Comparison of ENCODE assay signal across 7 cellular contexts in the genomic region with DNA sequence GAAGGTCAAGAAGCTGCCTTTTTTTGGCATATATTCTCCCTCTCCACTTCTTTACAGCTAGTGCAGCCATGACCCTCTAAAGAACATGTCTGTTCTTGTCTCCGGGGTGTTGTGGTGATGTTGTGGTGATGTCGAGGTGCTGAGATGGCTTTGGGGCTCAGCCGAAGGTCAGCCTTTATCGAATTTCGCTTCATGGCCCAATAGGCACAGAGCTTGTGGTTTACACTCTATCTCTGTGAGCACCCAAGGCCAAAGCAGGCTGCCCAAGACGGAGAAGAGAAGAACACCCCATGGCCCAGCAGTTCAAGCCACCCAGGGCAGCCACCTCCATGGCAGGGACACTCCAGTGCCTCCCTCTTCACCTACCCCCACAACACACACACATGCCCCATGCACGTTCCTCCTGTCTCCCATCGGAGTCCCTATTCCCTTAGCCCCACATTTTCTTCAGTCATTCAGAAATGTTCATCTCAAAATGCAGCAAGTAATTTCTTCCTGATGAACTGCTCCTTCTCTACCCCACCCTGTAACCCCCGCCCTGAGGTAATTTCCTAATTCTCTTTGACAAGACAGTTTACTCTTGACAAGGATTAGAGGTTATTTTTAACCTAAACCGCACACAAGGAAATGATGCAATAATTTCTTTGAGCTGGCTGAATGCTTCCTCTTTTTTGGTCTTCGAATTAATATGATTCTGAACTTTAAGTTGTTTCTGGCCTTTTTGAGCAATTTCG. TPM values are rescaled to one million over a fixed set of nuclear protein-coding genes. Genes with fewer than 3 reads are reported as not detected.
DNase-seq lines count a peak whose midpoint lies in the region; ATAC-seq lines count a peak whose summit lies in the region.

No MANE protein-coding gene starts in this region.

- ATAC-seq in GM18502 (IDR thresholded peaks at IDR 0.05; ENCODE audit: poor library complexity, unreplicated experiment) (peak; percentile 78), GM21528 (IDR thresholded peaks at IDR 0.05; ENCODE audit: low FRiP score, unreplicated experiment) (peak; percentile 83)
- ATAC-seq in stimulated activated effector memory CD8-positive, alpha-beta T cell treated with anti-CD3 and anti-CD28 coated beads, Interleukin-12 subunit alpha, Interleukin-12 subunit beta, amount 100 ng/mL, for 72 hours, result peak; percentile 57

- H3K27me3 Mint-ChIP-seq in activated naive CD8-positive, alpha-beta T cell treated with anti-CD3 and anti-CD28 coated beads for 36 hours, result peaks cover 55% of the 10 kb centered on the region

- peaks cover 22% of the 10 kb centered on the region for H3K4me1 Mint-ChIP-seq in activated naive CD8-positive, alpha-beta T cell treated with anti-CD3 and anti-CD28 coated beads for 36 hours
- peaks cover 28% of the 10 kb centered on the region for H3K4me1 Mint-ChIP-seq in stimulated activated effector memory CD8-positive, alpha-beta T cell treated with anti-CD3 and anti-CD28 coated beads, Interleukin-12 subunit alpha, Interleukin-12 subunit beta, amount 100 ng/mL, for 72 hours

- DNase-seq in HT-29 (ENCODE audit: low spot score) (peak; percentile 26), NCI-H1105 (lab: John Stamatoyannopoulos, UW) (no peak)
- DNase-seq in activated naive CD8-positive, alpha-beta T cell treated with anti-CD3 and anti-CD28 coated beads for 36 hours, result no peak
- peak in 1 of 2 donors; percentile 52 for DNase-seq in stimulated activated effector memory CD8-positive, alpha-beta T cell treated with anti-CD3 and anti-CD28 coated beads, Interleukin-12 subunit alpha, Interleukin-12 subunit beta, amount 100 ng/mL, for 72 hours (ENCODE audit: low spot score in 2 of 2)
- DNase-seq in stimulated activated CD4-positive, alpha-beta T cell treated with anti-CD3 and anti-CD28 coated beads, Interleukin-4, amount 100 ng/mL, for 4 hours, result no peak

- no peaks in the 10 kb centered on the region for H3K36me3 Mint-ChIP-seq in activated naive CD8-positive, alpha-beta T cell treated with anti-CD3 and anti-CD28 coated beads for 36 hours
- no peaks in the 10 kb centered on the region for H3K36me3 Mint-ChIP-seq in stimulated activated effector memory CD8-positive, alpha-beta T cell treated with anti-CD3 and anti-CD28 coated beads, Interleukin-12 subunit alpha, Interleukin-12 subunit beta, amount 100 ng/mL, for 72 hours

- peaks cover 2% of the 10 kb centered on the region for H3K9me3 Mint-ChIP-seq in activated naive CD8-positive, alpha-beta T cell treated with anti-CD3 and anti-CD28 coated beads for 36 hours
- no peaks in the 10 kb centered on the region for H3K9me3 Mint-ChIP-seq in stimulated activated effector memory CD8-positive, alpha-beta T cell treated with anti-CD3 and anti-CD28 coated beads, Interleukin-12 subunit alpha, Interleukin-12 subunit beta, amount 100 ng/mL, for 72 hours

- H3K4me3 Mint-ChIP-seq in activated naive CD8-positive, alpha-beta T cell treated with anti-CD3 and anti-CD28 coated beads for 36 hours, result peak overlapping the region; percentile 8
- H3K4me3 Mint-ChIP-seq in stimulated activated effector memory CD8-positive, alpha-beta T cell treated with anti-CD3 and anti-CD28 coated beads, Interleukin-12 subunit alpha, Interleukin-12 subunit beta, amount 100 ng/mL, for 72 hours, result peak overlapping the region; percentile 13

- H3K27ac Mint-ChIP-seq in activated naive CD8-positive, alpha-beta T cell treated with anti-CD3 and anti-CD28 coated beads for 36 hours, result peak overlapping the region; percentile 35
- H3K27ac Mint-ChIP-seq in stimulated activated effector memory CD8-positive, alpha-beta T cell treated with anti-CD3 and anti-CD28 coated beads, Interleukin-12 subunit alpha, Interleukin-12 subunit beta, amount 100 ng/mL, for 72 hours, result peak overlapping the region; percentile 70

RNA-seq across cellular contexts. Expression of gene ADRB1, which starts 18.6 kb away (rescaled TPM):
- total RNA-seq in HT-29 (2014; rRNA removed; shearing (Covaris generic)), result 1.3 and 1.4 TPM in 2 replicates
- total RNA-seq in activated naive CD8-positive, alpha-beta T cell treated with anti-CD3 and anti-CD28 coated beads for 36 hours, result under 1 TPM in 1 of 2 experiments, not detected in 1; 0.14 TPM
